In genomic region chr6:146935489-146935888, GRCh38 we compare ENCODE assay signal across 8 cellular contexts.
"Had no signal": no experiment of that assay in that cellular context is flagged by ENCODE, and none has a peak within 500 bp of the region (broad histone marks: within the 10 kb centered on the region; RNA-seq: fewer than 3 reads in every experiment).

No MANE protein-coding gene starts in this region.

- DNase-seq: GDM1, GF-D8 had no signal

- FAIRE-seq: G401.6, GM12878, GM12891, GM12892, GM18507, GM19239 had no signal

- ATAC-seq: GM12878 had no signal

- H3K4me3 ChIP-seq: GM12878 had no signal
